33 cellular contexts compared by ENCODE assay signal in genomic region chr2:154551649-154552048, GRCh38.
"Had no signal": no experiment of that assay in that cellular context is flagged by ENCODE, and none has a peak within 500 bp of the region (broad histone marks: within the 10 kb centered on the region; RNA-seq: fewer than 3 reads in every experiment).

No MANE protein-coding gene starts in this region.

- FAIRE-seq: astrocyte, bronchial epithelial cell, TTC549 had no signal

- ATAC-seq: activated T-cell treated with anti-CD3 and anti-CD28 coated beads, Interleukin-2, amount 50 U/mL, for 4 hours; activated T-helper 17 cell treated with anti-CD3 and anti-CD28 coated beads, Interleukin-2, amount 50 U/mL, for 72 hours; esophagus mucosa; T-helper 17 cell; WTC11 had no signal

- H3K27ac Mint-ChIP-seq: activated CD4-positive, alpha-beta memory T cell treated with anti-CD3 and anti-CD28 coated beads, Interleukin-2, amount 10 ng/mL, durations not matched to agents 7 days and 5 days; activated CD4-positive, alpha-beta T cell treated with anti-CD3 and anti-CD28 coated beads, Interleukin-2, amount 10 ng/mL, durations not matched to agents 7 days and 5 days; activated naive CD8-positive, alpha-beta T cell; activated T-helper 17 cell treated with anti-CD3 and anti-CD28 coated beads, Interleukin-2, amount 50 U/mL, for 72 hours; dendritic cell treated with granulocyte-macrophage colony-stimulating factor and Interleukin-4, amounts not matched to agents 40 ng/mL and 50 ng/mL, for 4 days; endodermal cell; T-helper 17 cell; T-helper 2 cell treated with Interferon-gamma antibody and Interleukin-4, amounts not matched to agents 5 μg/mL and 100 μg/mL, for 36 hours; WTC11 had no signal

- H3K27ac ChIP-seq: brain microvascular endothelial cell, coronary artery, dorsolateral prefrontal cortex, VCaP had no signal

- H3K9me3 Mint-ChIP-seq: central memory CD8-positive, alpha-beta T cell had no signal

- DNase-seq: activated CD4-positive, alpha-beta memory T cell treated with anti-CD3 and anti-CD28 coated beads, Interleukin-2, amount 10 ng/mL, durations not matched to agents 7 days and 5 days; activated CD4-positive, alpha-beta T cell treated with anti-CD3 and anti-CD28 coated beads for 1 hour; activated CD4-positive, alpha-beta T cell treated with anti-CD3 and anti-CD28 coated beads for 4 hours; activated CD4-positive, alpha-beta T cell treated with anti-CD3 and anti-CD28 coated beads, Interleukin-2, amount 10 ng/mL, durations not matched to agents 7 days and 5 days; activated CD4-positive, alpha-beta T cell treated with anti-CD3 and anti-CD28 coated beads, Interleukin-2, amount 50 U/mL, for 4 hours; activated CD8-positive, alpha-beta memory T cell treated with anti-CD3 and anti-CD28 coated beads for 24 hours; activated effector memory CD4-positive, alpha-beta T cell treated with Interleukin-2 at 50 U/mL for 16 hours; activated gamma-delta T cell treated with Interleukin-2 at 50 U/mL for 16 hours; activated naive CD4-positive, alpha-beta T cell treated with anti-CD3 and anti-CD28 coated beads, Interleukin-2, amount 50 U/mL, for 16 hours; activated naive CD4-positive, alpha-beta T cell treated with Interleukin-2 at 50 U/mL for 16 hours; activated T-cell treated with anti-CD3 and anti-CD28 coated beads, Interleukin-2, amount 50 U/mL, for 4 hours; amniotic stem cell; anterior cingulate cortex; brain microvascular endothelial cell; dorsolateral prefrontal cortex; effector memory CD4-positive, alpha-beta T cell; endodermal cell; foreskin fibroblast; head of caudate nucleus; T-helper 17 cell; T1000 had no signal

- H3K27me3 Mint-ChIP-seq: activated CD4-positive, alpha-beta memory T cell treated with anti-CD3 and anti-CD28 coated beads, Interleukin-2, amount 10 ng/mL, durations not matched to agents 7 days and 5 days; activated CD4-positive, alpha-beta T cell treated with anti-CD3 and anti-CD28 coated beads, Interleukin-2, amount 10 ng/mL, durations not matched to agents 7 days and 5 days; activated naive CD8-positive, alpha-beta T cell; activated T-helper 17 cell treated with anti-CD3 and anti-CD28 coated beads, Interleukin-2, amount 50 U/mL, for 72 hours; central memory CD8-positive, alpha-beta T cell; dendritic cell treated with granulocyte-macrophage colony-stimulating factor and Interleukin-4, amounts not matched to agents 40 ng/mL and 50 ng/mL, for 4 days; T-helper 17 cell had no signal

- H3K36me3 ChIP-seq: brain microvascular endothelial cell had no signal

- H3K4me1 Mint-ChIP-seq: activated CD4-positive, alpha-beta memory T cell treated with anti-CD3 and anti-CD28 coated beads, Interleukin-2, amount 10 ng/mL, durations not matched to agents 7 days and 5 days; activated CD4-positive, alpha-beta T cell treated with anti-CD3 and anti-CD28 coated beads, Interleukin-2, amount 10 ng/mL, durations not matched to agents 7 days and 5 days; activated T-helper 17 cell treated with anti-CD3 and anti-CD28 coated beads, Interleukin-2, amount 50 U/mL, for 72 hours; central memory CD8-positive, alpha-beta T cell; T-helper 17 cell; WTC11 had no signal

- H3K4me3 ChIP-seq: coronary artery, dorsolateral prefrontal cortex had no signal

- H3K36me3 Mint-ChIP-seq: activated naive CD8-positive, alpha-beta T cell had no signal

- H3K4me3 Mint-ChIP-seq: activated CD4-positive, alpha-beta memory T cell treated with anti-CD3 and anti-CD28 coated beads, Interleukin-2, amount 10 ng/mL, durations not matched to agents 7 days and 5 days; activated CD4-positive, alpha-beta T cell treated with anti-CD3 and anti-CD28 coated beads, Interleukin-2, amount 10 ng/mL, durations not matched to agents 7 days and 5 days; activated naive CD8-positive, alpha-beta T cell; activated T-cell treated with anti-CD3 and anti-CD28 coated beads, Interleukin-2, amount 50 U/mL, for 4 hours; activated T-helper 17 cell treated with anti-CD3 and anti-CD28 coated beads, Interleukin-2, amount 50 U/mL, for 72 hours; central memory CD8-positive, alpha-beta T cell; dendritic cell treated with granulocyte-macrophage colony-stimulating factor and Interleukin-4, amounts not matched to agents 40 ng/mL and 50 ng/mL, for 4 days; endodermal cell; T-helper 17 cell; T-helper 2 cell treated with Interferon-gamma antibody and Interleukin-4, amounts not matched to agents 5 μg/mL and 100 μg/mL, for 36 hours; WTC11 had no signal

- H3K27me3 ChIP-seq: brain microvascular endothelial cell, dorsolateral prefrontal cortex had no signal
